Comparison of ENCODE assay signal across 1 cellular context in the genomic region with DNA sequence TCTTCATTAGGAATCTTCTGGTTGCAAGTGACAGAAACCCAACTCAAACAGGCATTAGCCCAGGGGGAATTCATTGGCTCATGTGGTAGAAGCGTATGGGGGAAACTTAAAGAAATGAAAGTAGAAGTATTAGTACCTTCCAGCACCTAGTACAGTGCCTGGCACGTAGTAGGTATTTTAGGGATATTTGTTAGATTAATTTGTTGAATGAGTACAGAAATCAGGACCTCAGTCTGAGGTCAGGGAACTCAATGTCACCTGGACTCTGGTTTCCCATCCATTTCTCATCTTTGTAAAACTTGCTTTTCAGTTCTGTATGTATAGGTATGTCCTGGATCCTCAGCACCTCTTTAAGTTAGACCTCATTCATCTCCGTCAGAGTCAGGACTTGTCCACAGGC.
TF ChIP-seq lines count a peak whose summit lies in the region.

No MANE protein-coding gene starts in this region.

TF ChIP-seq in HCT116, 20 proteins besides CTCF, POLR2A, EP300 and RAD21 (continued from another document):
- TF ChIP-seq, protein P1, sequence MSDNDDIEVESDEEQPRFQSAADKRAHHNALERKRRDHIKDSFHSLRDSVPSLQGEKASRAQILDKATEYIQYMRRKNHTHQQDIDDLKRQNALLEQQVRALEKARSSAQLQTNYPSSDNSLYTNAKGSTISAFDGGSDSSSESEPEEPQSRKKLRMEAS (IDR thresholded peaks at IDR 0.05) = no peak
- TF ChIP-seq CBX3 (IDR thresholded peaks at IDR 0.05; ENCODE audit: low read depth) = no peak
- TF ChIP-seq, protein P2, sequence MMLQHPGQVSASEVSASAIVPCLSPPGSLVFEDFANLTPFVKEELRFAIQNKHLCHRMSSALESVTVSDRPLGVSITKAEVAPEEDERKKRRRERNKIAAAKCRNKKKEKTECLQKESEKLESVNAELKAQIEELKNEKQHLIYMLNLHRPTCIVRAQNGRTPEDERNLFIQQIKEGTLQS (IDR thresholded peaks at IDR 0.05) = no peak
- no peak for TF ChIP-seq TCF7L2 (IDR thresholded peaks at IDR 0.05; ENCODE audit: borderline replicate concordance, extremely low read depth, insufficient read depth, insufficient read length)
- TF ChIP-seq CEBPB (IDR thresholded peaks at IDR 0.05; ENCODE audit: low read depth) = no peak
- no peak for TF ChIP-seq ZFX (IDR thresholded peaks at IDR 0.05)
- TF ChIP-seq SRF (IDR thresholded peaks at IDR 0.05; ENCODE audit: low read depth) = no peak
- TF ChIP-seq EZH2 (IDR thresholded peaks at IDR 0.05) = no peak
- TF ChIP-seq, protein P3, sequence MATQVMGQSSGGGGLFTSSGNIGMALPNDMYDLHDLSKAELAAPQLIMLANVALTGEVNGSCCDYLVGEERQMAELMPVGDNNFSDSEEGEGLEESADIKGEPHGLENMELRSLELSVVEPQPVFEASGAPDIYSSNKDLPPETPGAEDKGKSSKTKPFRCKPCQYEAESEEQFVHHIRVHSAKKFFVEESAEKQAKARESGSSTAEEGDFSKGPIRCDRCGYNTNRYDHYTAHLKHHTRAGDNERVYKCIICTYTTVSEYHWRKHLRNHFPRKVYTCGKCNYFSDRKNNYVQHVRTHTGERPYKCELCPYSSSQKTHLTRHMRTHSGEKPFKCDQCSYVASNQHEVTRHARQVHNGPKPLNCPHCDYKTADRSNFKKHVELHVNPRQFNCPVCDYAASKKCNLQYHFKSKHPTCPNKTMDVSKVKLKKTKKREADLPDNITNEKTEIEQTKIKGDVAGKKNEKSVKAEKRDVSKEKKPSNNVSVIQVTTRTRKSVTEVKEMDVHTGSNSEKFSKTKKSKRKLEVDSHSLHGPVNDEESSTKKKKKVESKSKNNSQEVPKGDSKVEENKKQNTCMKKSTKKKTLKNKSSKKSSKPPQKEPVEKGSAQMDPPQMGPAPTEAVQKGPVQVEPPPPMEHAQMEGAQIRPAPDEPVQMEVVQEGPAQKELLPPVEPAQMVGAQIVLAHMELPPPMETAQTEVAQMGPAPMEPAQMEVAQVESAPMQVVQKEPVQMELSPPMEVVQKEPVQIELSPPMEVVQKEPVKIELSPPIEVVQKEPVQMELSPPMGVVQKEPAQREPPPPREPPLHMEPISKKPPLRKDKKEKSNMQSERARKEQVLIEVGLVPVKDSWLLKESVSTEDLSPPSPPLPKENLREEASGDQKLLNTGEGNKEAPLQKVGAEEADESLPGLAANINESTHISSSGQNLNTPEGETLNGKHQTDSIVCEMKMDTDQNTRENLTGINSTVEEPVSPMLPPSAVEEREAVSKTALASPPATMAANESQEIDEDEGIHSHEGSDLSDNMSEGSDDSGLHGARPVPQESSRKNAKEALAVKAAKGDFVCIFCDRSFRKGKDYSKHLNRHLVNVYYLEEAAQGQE (IDR thresholded peaks at IDR 0.05; ENCODE audit: low read depth) = no peak
- no peak for TF ChIP-seq SIN3A (IDR thresholded peaks at IDR 0.05; ENCODE audit: low read depth)
- no peak for TF ChIP-seq FOSL1 (IDR thresholded peaks at IDR 0.05; ENCODE audit: low read depth)
- TF ChIP-seq EGR1 (IDR thresholded peaks at IDR 0.05; ENCODE audit: low read depth) = no peak
